Comparison of ENCODE assay signal across 17 cellular contexts in the genomic region with DNA sequence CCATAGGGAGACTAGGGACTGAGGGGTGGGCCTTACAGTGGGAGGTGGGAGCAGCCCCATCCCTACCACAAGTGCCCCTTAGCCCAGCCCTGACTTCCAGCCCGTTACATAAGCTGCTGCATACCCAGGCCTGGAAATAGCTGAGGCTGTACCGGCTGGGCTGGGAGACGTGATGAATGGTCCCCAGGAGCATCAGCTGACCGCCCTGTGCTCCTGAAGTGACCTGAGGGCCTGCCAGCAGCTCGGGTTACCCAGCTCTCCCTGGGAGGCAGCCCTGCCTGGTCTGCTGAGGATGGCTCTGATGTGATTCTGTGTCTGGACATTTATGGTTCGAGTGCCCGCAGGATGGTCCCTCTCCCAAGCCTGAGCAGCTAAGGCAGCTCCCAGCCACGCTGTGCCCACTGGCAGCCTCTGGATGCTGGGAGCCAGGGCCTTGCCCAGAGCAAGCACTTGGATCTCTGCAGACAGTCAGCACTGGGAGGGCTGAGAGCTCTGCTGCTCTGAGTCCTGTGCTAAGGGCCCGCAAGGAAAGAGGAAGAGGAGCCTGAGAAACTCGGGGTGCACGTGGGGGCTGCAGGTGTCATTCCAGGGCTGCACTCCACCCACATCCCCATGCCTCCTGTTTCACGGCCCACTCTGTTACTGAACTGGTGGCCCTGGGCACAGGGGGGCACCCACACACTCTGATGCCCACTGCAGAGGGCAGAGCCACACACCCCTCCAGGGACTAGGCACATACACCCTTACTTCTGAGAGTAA. TPM values are rescaled to one million over a fixed set of nuclear protein-coding genes. Genes with fewer than 3 reads are reported as not detected.
DNase-seq lines count a peak whose midpoint lies in the region; ATAC-seq and TF ChIP-seq lines count a peak whose summit lies in the region.
"Had no signal": no experiment of that assay in that cellular context is flagged by ENCODE, and none has a peak within 500 bp of the region (broad histone marks: within the 10 kb centered on the region; RNA-seq: fewer than 3 reads in every experiment).

No MANE protein-coding gene starts in this region.

- H3K36me3 ChIP-seq in esophagus muscularis mucosa, result no peaks in the 10 kb centered on the region
- H3K36me3 ChIP-seq in neuronal stem cell (replicated peaks in 1 of 2; ENCODE audit: control insufficient read depth in 2 of 2, insufficient read depth in 2 of 2, low read length in 2 of 2), result no peaks in the 10 kb centered on the region
- no peaks in the 10 kb centered on the region for H3K36me3 ChIP-seq in tibial artery
- H3K36me3 ChIP-seq in colonic mucosa, result no peaks in the 10 kb centered on the region
- no peaks in the 10 kb centered on the region for H3K36me3 ChIP-seq in naive thymus-derived CD4-positive, alpha-beta T cell (ENCODE audit: control insufficient read depth in 2 of 3, insufficient read depth in 3 of 3, low read length in 3 of 3)
- H3K36me3 ChIP-seq: upper lobe of right lung had no signal

- H3K27me3 ChIP-seq in esophagus muscularis mucosa (no peaks in the 10 kb centered on the region), neuronal stem cell (ENCODE audit: control insufficient read depth in 3 of 3, insufficient read depth in 3 of 3, low read depth in 1 of 3, low read length in 3 of 3) (peaks cover 0 to 17% (median 13%) of the 10 kb centered on the region in 3 experiments), tibial artery (peaks cover 0 to 10% of the 10 kb centered on the region in 2 donors), colonic mucosa (no peaks in the 10 kb centered on the region)
- H3K27me3 ChIP-seq in naive thymus-derived CD4-positive, alpha-beta T cell (ENCODE audit: control insufficient read depth in 2 of 2, insufficient read depth in 2 of 2, low read length in 2 of 2), result no peaks in the 10 kb centered on the region
- H3K27me3 ChIP-seq: upper lobe of right lung had no signal

- TF ChIP-seq CTCF in esophagus muscularis mucosa (IDR thresholded peaks at IDR 0.05) (no peak), tibial artery (IDR thresholded peaks at IDR 0.05) (no peak), colonic mucosa (IDR thresholded peaks at IDR 0.05) (no peak)

- 68% methylated on average over 4 of the region's 12 CpGs for WGBS in esophagus muscularis mucosa
- WGBS in neuronal stem cell (ENCODE audit: extremely low coverage in 2 of 2, insufficient read length in 2 of 2, insufficient replicate concordance in 1 of 2), 2 donors, result no CpG with 5 or more reads among the region's 12 CpGs

- H3K27ac ChIP-seq in esophagus muscularis mucosa (replicated peaks in 1 of 4) (peak overlapping the region; percentile 85 to 92 (median 88)), neuronal stem cell (replicated peaks; ENCODE audit: low read length) (no peak overlapping the region), tibial artery (no peak overlapping the region), colonic mucosa (no peak overlapping the region)
- H3K27ac ChIP-seq in naive thymus-derived CD4-positive, alpha-beta T cell (ENCODE audit: low read depth, low read length), result no peak overlapping the region
- H3K27ac ChIP-seq: upper lobe of right lung had no signal

- no peak overlapping the region for H3K4me2 ChIP-seq in neuronal stem cell (ENCODE audit: insufficient read depth, low read length, poor library complexity, severe bottlenecking)

- no peak overlapping the region for H2BK120ac ChIP-seq in neuronal stem cell (ENCODE audit: low read depth, low read length)

- no peak overlapping the region for H3K14ac ChIP-seq in neuronal stem cell (ENCODE audit: low read length)

- H3K18ac ChIP-seq in neuronal stem cell (ENCODE audit: low read length), result peak overlapping the region; percentile 85

- TF ChIP-seq POLR2A in esophagus muscularis mucosa (IDR thresholded peaks at IDR 0.05; ENCODE audit: low read depth), result no peak

- H2BK5ac ChIP-seq in neuronal stem cell (ENCODE audit: low read length), result peak overlapping the region; percentile 31

- intact Hi-C loops in esophagus muscularis mucosa (cut with DNase I), result no loop called here
- intact Hi-C loops in tibial artery (cut with DNase I; ENCODE audit: low total_unique reads), result loop anchor here (2.0 kb wide), 1 partner anchor 56 kb away; no protein-coding TSS in a partner anchor
- intact Hi-C loops in colonic mucosa (cut with DNase I), result loop anchor here (5.0 kb wide), 1 partner anchor 95 kb away; no protein-coding TSS in a partner anchor
- intact Hi-C loops in naive thymus-derived CD4-positive, alpha-beta T cell (cut with micrococcal nuclease), result loop anchor here (10.0 kb wide), 2 partner anchors 218 to 978 kb away; a partner anchor contains a TSS

- peak overlapping the region; percentile 49 for H2BK15ac ChIP-seq in neuronal stem cell (ENCODE audit: low read length)

- no peaks in the 10 kb centered on the region for H3K79me1 ChIP-seq in neuronal stem cell (ENCODE audit: low read depth, low read length)

- peaks cover 23 to 38% (median 32%) of the 10 kb centered on the region in 7 donors for H3K4me1 Mint-ChIP-seq in naive thymus-derived CD4-positive, alpha-beta T cell

- H3K9me3 ChIP-seq in esophagus muscularis mucosa (no peaks in the 10 kb centered on the region), neuronal stem cell (replicated peaks in 1 of 2; ENCODE audit: control insufficient read depth in 2 of 2, insufficient read depth in 1 of 2, low read depth in 1 of 2, low read length in 2 of 2) (no peaks in the 10 kb centered on the region), tibial artery (no peaks in the 10 kb centered on the region), colonic mucosa (no peaks in the 10 kb centered on the region)
- H3K9me3 ChIP-seq in naive thymus-derived CD4-positive, alpha-beta T cell (ENCODE audit: control insufficient read depth in 2 of 3, low read length in 3 of 3), result no peaks in the 10 kb centered on the region
- H3K9me3 ChIP-seq: upper lobe of right lung had no signal

- H4K91ac ChIP-seq in neuronal stem cell (ENCODE audit: low read depth, low read length, poor library complexity), result peak overlapping the region; percentile 47

- POLR2A ChIA-PET in naive thymus-derived CD4-positive, alpha-beta T cell (lab: Charles Lee), result interaction anchor here (1.2 to 10.5 kb wide), 4 partner anchors 9 to 55 kb away, joined by 3 to 162 read pairs (median 20); a partner anchor contains a TSS

- no peak overlapping the region for H3K9ac ChIP-seq in neuronal stem cell (ENCODE audit: low read depth, low read length, poor library complexity)
- peak overlapping the region in 1 of 2 donors; percentile 0 for H3K9ac ChIP-seq in colonic mucosa (ENCODE audit: low read depth in 2 of 2, low read length in 2 of 2)

- H3K27ac Mint-ChIP-seq in naive thymus-derived CD4-positive, alpha-beta T cell, result peak overlapping the region in 1 of 9 donors; percentile 43
- H3K27ac Mint-ChIP-seq: activated CD4-positive, alpha-beta memory T cell treated with anti-CD3 and anti-CD28 coated beads, Interleukin-2, amount 10 ng/mL, durations not matched to agents 7 days and 5 days; activated T-helper 1 cell treated with anti-CD3 and anti-CD28 coated beads, Interleukin-12 subunit alpha, Interleukin-12 subunit beta, Interleukin-2, Interleukin-4 antibody, amounts not matched to agents 30 ng/mL and 10 ng/mL and 1 ng/mL, durations not matched to agents 14 hours and 24 hours and 36 hours had no signal

- H3K4me3 ChIP-seq in esophagus muscularis mucosa, result no peak overlapping the region
- no peak overlapping the region for H3K4me3 ChIP-seq in neuronal stem cell (ENCODE audit: low read length in 2 of 2)
- H3K4me3 ChIP-seq in tibial artery, result no peak overlapping the region
- no peak overlapping the region for H3K4me3 ChIP-seq in colonic mucosa
- H3K4me3 ChIP-seq in naive thymus-derived CD4-positive, alpha-beta T cell (ENCODE audit: low read length), result no peak overlapping the region
- H3K4me3 ChIP-seq: upper lobe of right lung had no signal

- peak overlapping the region; percentile 65 for H2AFZ ChIP-seq in neuronal stem cell (ENCODE audit: low read length)

- H4K8ac ChIP-seq in neuronal stem cell (ENCODE audit: low read depth, low read length), result peak overlapping the region; percentile 19

- H2AK5ac ChIP-seq in neuronal stem cell (ENCODE audit: low read depth, low read length), result peak overlapping the region; percentile 28

- peak overlapping the region; percentile 19 for H3K23ac ChIP-seq in neuronal stem cell (ENCODE audit: low read depth, low read length, poor library complexity)

- no peaks in the 10 kb centered on the region for H3K9me3 Mint-ChIP-seq in naive thymus-derived CD4-positive, alpha-beta T cell
- H3K9me3 Mint-ChIP-seq: activated CD4-positive, alpha-beta memory T cell treated with anti-CD3 and anti-CD28 coated beads, Interleukin-2, amount 10 ng/mL, durations not matched to agents 7 days and 5 days; activated T-helper 1 cell treated with anti-CD3 and anti-CD28 coated beads, Interleukin-12 subunit alpha, Interleukin-12 subunit beta, Interleukin-2, Interleukin-4 antibody, amounts not matched to agents 30 ng/mL and 10 ng/mL and 1 ng/mL, durations not matched to agents 14 hours and 24 hours and 36 hours; central memory CD8-positive, alpha-beta T cell; stimulated activated naive B cell treated with anti-CD40 and anti-IgM and Interleukin-4, amounts not matched to agents 10 μg/mL and 1 μg/mL and 100 μg/mL, for 72 hours had no signal

- peaks cover 0 to 1% (median 0%) of the 10 kb centered on the region in 5 donors for H3K36me3 Mint-ChIP-seq in naive thymus-derived CD4-positive, alpha-beta T cell
- H3K36me3 Mint-ChIP-seq: stimulated activated naive B cell treated with anti-CD40 and anti-IgM and Interleukin-4, amounts not matched to agents 10 μg/mL and 1 μg/mL and 100 μg/mL, for 72 hours had no signal

- ATAC-seq in naive thymus-derived CD4-positive, alpha-beta T cell, result no peak
- ATAC-seq: Panc1; stimulated activated naive B cell treated with anti-CD40 and anti-IgM and Interleukin-4, amounts not matched to agents 10 μg/mL and 1 μg/mL and 100 μg/mL, for 72 hours; upper lobe of right lung had no signal

- no peak for DNase-seq in esophagus muscularis mucosa (ENCODE audit: extremely low spot score)
- DNase-seq in neuronal stem cell (ENCODE audit: low spot score), result no peak
- DNase-seq in tibial artery, result no peak
- DNase-seq in colonic mucosa, result no peak
- no peak for DNase-seq in naive thymus-derived CD4-positive, alpha-beta T cell
- DNase-seq: activated CD4-positive, alpha-beta memory T cell treated with anti-CD3 and anti-CD28 coated beads, Interleukin-2, amount 10 ng/mL, durations not matched to agents 7 days and 5 days; AML-193; NCI-H1694 treated with DMSO at 0.1 percent for 48 hours; NCI-H510A treated with DMSO at 0.1 percent for 48 hours; occipital lobe; small intestine; stimulated activated naive B cell treated with anti-CD40 and anti-IgM and Interleukin-4, amounts not matched to agents 10 μg/mL and 1 μg/mL and 100 μg/mL, for 72 hours; upper lobe of right lung had no signal

- H3K4me1 ChIP-seq in esophagus muscularis mucosa, result peaks cover 58 to 78% (median 64%) of the 10 kb centered on the region in 4 donors
- H3K4me1 ChIP-seq in neuronal stem cell (ENCODE audit: control insufficient read depth in 2 of 2, insufficient read depth in 1 of 2, low read depth in 1 of 2, low read length in 2 of 2), result peaks cover 24 to 26% of the 10 kb centered on the region in 2 donors
- H3K4me1 ChIP-seq in tibial artery, result peaks cover 4 to 41% (median 27%) of the 10 kb centered on the region in 4 donors
- H3K4me1 ChIP-seq in colonic mucosa, result peaks cover 10% of the 10 kb centered on the region
- H3K4me1 ChIP-seq in naive thymus-derived CD4-positive, alpha-beta T cell (ENCODE audit: control insufficient read depth in 2 of 2, insufficient read depth in 2 of 2, low read length in 2 of 2), result peaks cover 17 to 29% of the 10 kb centered on the region in 2 donors

- H2BK12ac ChIP-seq in neuronal stem cell (ENCODE audit: low read length), result no peak overlapping the region

- CTCF ChIA-PET in naive thymus-derived CD4-positive, alpha-beta T cell (lab: Charles Lee), result interaction anchor here (0.7 to 14.8 kb wide), 8 partner anchors 21 to 300 kb away, joined by 3 to 457 read pairs (median 16); a partner anchor contains a TSS

- TF ChIP-seq EP300 in Ishikawa (IDR thresholded peaks at IDR 0.05; ENCODE audit: borderline replicate concordance) (no peak), esophagus muscularis mucosa (IDR thresholded peaks at IDR 0.05) (no peak)

- no peak for TF ChIP-seq RAD21 in Ishikawa (IDR thresholded peaks at IDR 0.05; ENCODE audit: low read depth)

- peak overlapping the region in 1 of 10 donors; percentile 17 for H3K4me3 Mint-ChIP-seq in naive thymus-derived CD4-positive, alpha-beta T cell
- H3K4me3 Mint-ChIP-seq: activated CD4-positive, alpha-beta memory T cell treated with anti-CD3 and anti-CD28 coated beads, Interleukin-2, amount 10 ng/mL, durations not matched to agents 7 days and 5 days; activated T-helper 1 cell treated with anti-CD3 and anti-CD28 coated beads, Interleukin-12 subunit alpha, Interleukin-12 subunit beta, Interleukin-2, Interleukin-4 antibody, amounts not matched to agents 30 ng/mL and 10 ng/mL and 1 ng/mL, durations not matched to agents 14 hours and 24 hours and 36 hours; central memory CD8-positive, alpha-beta T cell; stimulated activated naive B cell treated with anti-CD40 and anti-IgM and Interleukin-4, amounts not matched to agents 10 μg/mL and 1 μg/mL and 100 μg/mL, for 72 hours had no signal

- no peak overlapping the region for H3K4ac ChIP-seq in neuronal stem cell (ENCODE audit: low read length)

- H3K27me3 Mint-ChIP-seq in naive thymus-derived CD4-positive, alpha-beta T cell, result peaks cover 0 to 5% (median 0%) of the 10 kb centered on the region in 5 donors
- H3K27me3 Mint-ChIP-seq: central memory CD8-positive, alpha-beta T cell; stimulated activated naive B cell treated with anti-CD40 and anti-IgM and Interleukin-4, amounts not matched to agents 10 μg/mL and 1 μg/mL and 100 μg/mL, for 72 hours had no signal

RNA-seq across cellular contexts. Expression of a gene that starts 20.5 kb away (rescaled TPM):
- 10 to 100 TPM; 13.3 to 26.9 (median 18.3) TPM for total RNA-seq in esophagus muscularis mucosa
- polyA plus RNA-seq in neuronal stem cell (2013, experiment 1 of 2), result 11.1 TPM
- 10.9 TPM for polyA plus RNA-seq in neuronal stem cell (2013, experiment 2 of 2)
- 10 to 100 TPM in 1 of 2 donors, 1 to 10 TPM in 1; 5.0 to 15.2 TPM for total RNA-seq in colonic mucosa
- total RNA-seq in naive thymus-derived CD4-positive, alpha-beta T cell, result 100 to 1,000 TPM in 2 of 5 experiments, 10 to 100 TPM in 2, 1 to 10 TPM in 1; 5.6 to 501 (median 33.7) TPM
- polyA plus RNA-seq in naive thymus-derived CD4-positive, alpha-beta T cell, result 1 to 10 TPM; 1.1 to 1.3 TPM

RNA-seq across cellular contexts. Expression of a gene that starts 24.0 kb away (rescaled TPM):
- total RNA-seq in esophagus muscularis mucosa (10 to 100 TPM; 26.2 to 88.1 (median 59.4) TPM), colonic mucosa (10 to 100 TPM; 51.1 to 52.0 TPM)
- polyA plus RNA-seq in neuronal stem cell (2013, experiment 1 of 2), result 46.2 TPM
- 44.5 TPM for polyA plus RNA-seq in neuronal stem cell (2013, experiment 2 of 2)
- 100 to 1,000 TPM in 2 of 5 experiments, 1 to 10 TPM in 1, under 1 TPM in 2; 0.89 to 279 (median 7.1) TPM for total RNA-seq in naive thymus-derived CD4-positive, alpha-beta T cell
- 1 to 10 TPM in 1 of 2 donors, under 1 TPM in 1; 0.28 to 1.1 TPM for polyA plus RNA-seq in naive thymus-derived CD4-positive, alpha-beta T cell

RNA-seq across cellular contexts. Expression of a gene that starts 42.5 kb away (rescaled TPM):
- total RNA-seq in esophagus muscularis mucosa (10 to 100 TPM; 30.3 to 71.4 (median 61.2) TPM), colonic mucosa (10 to 100 TPM; 37.7 to 44.0 TPM)
- polyA plus RNA-seq in neuronal stem cell (2013, experiment 1 of 2), result 16.4 TPM
- 15.2 TPM for polyA plus RNA-seq in neuronal stem cell (2013, experiment 2 of 2)
- total RNA-seq in naive thymus-derived CD4-positive, alpha-beta T cell, result 10 to 100 TPM; 20.7 to 39.7 (median 34.3) TPM
- polyA plus RNA-seq in naive thymus-derived CD4-positive, alpha-beta T cell, result 10 to 100 TPM; 20.9 to 30.9 TPM

RNA-seq across cellular contexts. Expression of a gene that starts 52.2 kb away (rescaled TPM):
- total RNA-seq in esophagus muscularis mucosa (10 to 100 TPM in 1 of 4 donors, 1 to 10 TPM in 3; 2.1 to 26.6 (median 5.6) TPM), colonic mucosa (under 1 TPM; 0.30 to 0.58 TPM)
- 0.38 TPM for polyA plus RNA-seq in neuronal stem cell (2013, experiment 1 of 2)
- polyA plus RNA-seq in neuronal stem cell (2013, experiment 2 of 2), result 0.18 TPM
- total RNA-seq in naive thymus-derived CD4-positive, alpha-beta T cell, result under 1 TPM in 2 of 5 experiments, not detected in 3; 0.24 to 0.27 TPM
- not detected for polyA plus RNA-seq in naive thymus-derived CD4-positive, alpha-beta T cell
- total RNA-seq: activated CD4-positive, alpha-beta memory T cell treated with anti-CD3 and anti-CD28 coated beads, Interleukin-2, amount 10 ng/mL, durations not matched to agents 7 days and 5 days; activated T-helper 1 cell treated with anti-CD3 and anti-CD28 coated beads, Interleukin-12 subunit alpha, Interleukin-12 subunit beta, Interleukin-2, Interleukin-4 antibody, amounts not matched to agents 30 ng/mL and 10 ng/mL and 1 ng/mL, durations not matched to agents 14 hours and 24 hours and 36 hours; occipital lobe had no signal

Comparison
In these comparisons a context has a peak if more than half of its experiments do, and no peak if none do; other contexts are left out.
1. H3K27ac ChIP-seq: peak in esophagus muscularis mucosa (4 of 4); none in neuronal stem cell (single experiment), tibial artery (0 of 2), colonic mucosa (single experiment) and naive thymus-derived CD4-positive, alpha-beta T cell (single experiment).